ENCODE assay signal across 8 cellular contexts in genomic region chr19:10194500-10195198, GRCh38. TPM values are rescaled to one million over a fixed set of nuclear protein-coding genes. Genes with fewer than 3 reads are reported as not detected.
DNase-seq lines count a peak whose midpoint lies in the region; ATAC-seq and TF ChIP-seq lines count a peak whose summit lies in the region.

TSS of gene DNMT1 (minus strand) at chr19:10194953. CDS start at chr19:10194899, 54 bp downstream.

- H3K9me3 ChIP-seq in suprapubic skin: no peaks in the 10 kb centered on the region

- H3K36me3 Mint-ChIP-seq in HFFc6 (ENCODE audit: low read depth): peaks cover 12% of the 10 kb centered on the region
- H3K36me3 Mint-ChIP-seq in activated naive CD4-positive, alpha-beta T cell treated with anti-CD3 and anti-CD28 coated beads, Interleukin-2, amount 50 U/mL, for 24 hours: peaks cover 11% of the 10 kb centered on the region

- H3K4me1 Mint-ChIP-seq in HFFc6 (ENCODE audit: low read depth): peaks cover 30% of the 10 kb centered on the region
- peaks cover 39% of the 10 kb centered on the region for H3K4me1 Mint-ChIP-seq in activated naive CD4-positive, alpha-beta T cell treated with anti-CD3 and anti-CD28 coated beads, Interleukin-2, amount 50 U/mL, for 24 hours

- peaks cover 33% of the 10 kb centered on the region for H3K4me1 ChIP-seq in suprapubic skin

- H3K27me3 Mint-ChIP-seq in HFFc6 (ENCODE audit: insufficient read depth): peaks cover 2% of the 10 kb centered on the region
- H3K27me3 Mint-ChIP-seq in activated naive CD4-positive, alpha-beta T cell treated with anti-CD3 and anti-CD28 coated beads, Interleukin-2, amount 50 U/mL, for 24 hours: no peaks in the 10 kb centered on the region

- peak within 1 kb of the TSS; percentile 94 for H3K4me3 Mint-ChIP-seq in HFFc6
- peak within 1 kb of the TSS; percentile 98 for H3K4me3 Mint-ChIP-seq in activated naive CD4-positive, alpha-beta T cell treated with anti-CD3 and anti-CD28 coated beads, Interleukin-2, amount 50 U/mL, for 24 hours

- under 1% methylated on average over 18 of the region's 71 CpGs for WGBS in suprapubic skin

- no peaks in the 10 kb centered on the region for H3K9me3 Mint-ChIP-seq in HFFc6
- H3K9me3 Mint-ChIP-seq in activated naive CD4-positive, alpha-beta T cell treated with anti-CD3 and anti-CD28 coated beads, Interleukin-2, amount 50 U/mL, for 24 hours: no peaks in the 10 kb centered on the region

- ATAC-seq in SK-N-SH treated with all-trans-retinoic acid at 6 μM for 48 hours: peak; percentile 96

- H3K27ac ChIP-seq in suprapubic skin: peak within 1 kb of the TSS; percentile 85

- no peak for TF ChIP-seq CTCF in HFFc6 (IDR thresholded peaks at IDR 0.05)
- TF ChIP-seq CTCF in suprapubic skin (IDR thresholded peaks at IDR 0.05): no peak

- TF ChIP-seq POLR2A in suprapubic skin (IDR thresholded peaks at IDR 0.05): peak in 1 of 2 donors; percentile 41

- no peak for TF ChIP-seq EP300 in suprapubic skin (IDR thresholded peaks at IDR 0.05)

- H3K27me3 ChIP-seq in suprapubic skin: no peaks in the 10 kb centered on the region

- DNase-seq in GM04503 (ENCODE audit: low read depth): peak; percentile 68
- DNase-seq in HFFc6: peak; percentile 95
- peak; percentile 97 for DNase-seq in NCI-H1092 treated with DMSO at 0.1 percent for 48 hours (lab: John Stamatoyannopoulos, UW)
- DNase-seq in glomerular endothelial cell (ENCODE audit: extremely low read depth, low read depth, low spot score): peak; percentile 64
- DNase-seq in occipital lobe (lab: John Stamatoyannopoulos, UW): peak; percentile 94
- peak; percentile 97 to 98 for DNase-seq in suprapubic skin (ENCODE audit: low spot score in 2 of 2)

- H3K36me3 ChIP-seq in suprapubic skin: no peaks in the 10 kb centered on the region

- H3K4me3 ChIP-seq in suprapubic skin: peak within 1 kb of the TSS; percentile 65

- peak within 1 kb of the TSS; percentile 91 for H3K27ac Mint-ChIP-seq in HFFc6
- H3K27ac Mint-ChIP-seq in activated naive CD4-positive, alpha-beta T cell treated with anti-CD3 and anti-CD28 coated beads, Interleukin-2, amount 50 U/mL, for 24 hours: peak within 1 kb of the TSS; percentile 96

TF ChIP-seq in SK-N-SH treated with all-trans-retinoic acid at 6 μM for 48 hours, 23 proteins besides CTCF, POLR2A, EP300 and RAD21:
- TF ChIP-seq, protein P1, sequence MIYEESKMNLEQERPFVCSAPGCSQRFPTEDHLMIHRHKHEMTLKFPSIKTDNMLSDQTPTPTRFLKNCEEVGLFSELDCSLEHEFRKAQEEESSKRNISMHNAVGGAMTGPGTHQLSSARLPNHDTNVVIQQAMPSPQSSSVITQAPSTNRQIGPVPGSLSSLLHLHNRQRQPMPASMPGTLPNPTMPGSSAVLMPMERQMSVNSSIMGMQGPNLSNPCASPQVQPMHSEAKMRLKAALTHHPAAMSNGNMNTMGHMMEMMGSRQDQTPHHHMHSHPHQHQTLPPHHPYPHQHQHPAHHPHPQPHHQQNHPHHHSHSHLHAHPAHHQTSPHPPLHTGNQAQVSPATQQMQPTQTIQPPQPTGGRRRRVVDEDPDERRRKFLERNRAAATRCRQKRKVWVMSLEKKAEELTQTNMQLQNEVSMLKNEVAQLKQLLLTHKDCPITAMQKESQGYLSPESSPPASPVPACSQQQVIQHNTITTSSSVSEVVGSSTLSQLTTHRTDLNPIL (CRISPR knock-in tag; IDR thresholded peaks at IDR 0.05; ENCODE audit: low read depth): no peak
- TF ChIP-seq ESRRG (CRISPR knock-in tag; IDR thresholded peaks at IDR 0.05) (no peak), ARNTL (CRISPR knock-in tag; IDR thresholded peaks at IDR 0.05; ENCODE audit: borderline replicate concordance, low read depth) (no peak), TOX (CRISPR knock-in tag; IDR thresholded peaks at IDR 0.05; ENCODE audit: borderline replicate concordance) (no peak), SNAI2 (CRISPR knock-in tag; IDR thresholded peaks at IDR 0.05) (no peak), TSHZ2 (CRISPR knock-in tag; IDR thresholded peaks at IDR 0.05) (no peak), ISL1 (CRISPR knock-in tag; IDR thresholded peaks at IDR 0.05) (no peak), ZFP3 (CRISPR knock-in tag; IDR thresholded peaks at IDR 0.05) (no peak), ZNF70 (CRISPR knock-in tag; IDR thresholded peaks at IDR 0.05) (no peak), ZNF8 (CRISPR knock-in tag; IDR thresholded peaks at IDR 0.05) (no peak), TCF4 (CRISPR knock-in tag; IDR thresholded peaks at IDR 0.05; ENCODE audit: borderline replicate concordance) (no peak), CSDC2 (CRISPR knock-in tag; IDR thresholded peaks at IDR 0.05) (no peak), RARB (CRISPR knock-in tag; IDR thresholded peaks at IDR 0.05) (no peak)
- TF ChIP-seq, protein P2, sequence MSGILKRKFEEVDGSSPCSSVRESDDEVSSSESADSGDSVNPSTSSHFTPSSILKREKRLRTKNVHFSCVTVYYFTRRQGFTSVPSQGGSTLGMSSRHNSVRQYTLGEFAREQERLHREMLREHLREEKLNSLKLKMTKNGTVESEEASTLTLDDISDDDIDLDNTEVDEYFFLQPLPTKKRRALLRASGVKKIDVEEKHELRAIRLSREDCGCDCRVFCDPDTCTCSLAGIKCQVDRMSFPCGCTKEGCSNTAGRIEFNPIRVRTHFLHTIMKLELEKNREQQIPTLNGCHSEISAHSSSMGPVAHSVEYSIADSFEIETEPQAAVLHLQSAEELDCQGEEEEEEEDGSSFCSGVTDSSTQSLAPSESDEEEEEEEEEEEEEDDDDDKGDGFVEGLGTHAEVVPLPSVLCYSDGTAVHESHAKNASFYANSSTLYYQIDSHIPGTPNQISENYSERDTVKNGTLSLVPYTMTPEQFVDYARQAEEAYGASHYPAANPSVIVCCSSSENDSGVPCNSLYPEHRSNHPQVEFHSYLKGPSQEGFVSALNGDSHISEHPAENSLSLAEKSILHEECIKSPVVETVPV (CRISPR knock-in tag; IDR thresholded peaks at IDR 0.05): no peak
- TF ChIP-seq, protein P3, sequence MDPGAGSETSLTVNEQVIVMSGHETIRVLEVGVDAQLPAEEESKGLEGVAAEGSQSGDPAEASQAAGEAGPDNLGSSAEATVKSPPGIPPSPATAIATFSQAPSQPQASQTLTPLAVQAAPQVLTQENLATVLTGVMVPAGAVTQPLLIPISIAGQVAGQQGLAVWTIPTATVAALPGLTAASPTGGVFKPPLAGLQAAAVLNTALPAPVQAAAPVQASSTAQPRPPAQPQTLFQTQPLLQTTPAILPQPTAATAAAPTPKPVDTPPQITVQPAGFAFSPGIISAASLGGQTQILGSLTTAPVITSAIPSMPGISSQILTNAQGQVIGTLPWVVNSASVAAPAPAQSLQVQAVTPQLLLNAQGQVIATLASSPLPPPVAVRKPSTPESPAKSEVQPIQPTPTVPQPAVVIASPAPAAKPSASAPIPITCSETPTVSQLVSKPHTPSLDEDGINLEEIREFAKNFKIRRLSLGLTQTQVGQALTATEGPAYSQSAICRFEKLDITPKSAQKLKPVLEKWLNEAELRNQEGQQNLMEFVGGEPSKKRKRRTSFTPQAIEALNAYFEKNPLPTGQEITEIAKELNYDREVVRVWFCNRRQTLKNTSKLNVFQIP (CRISPR knock-in tag; IDR thresholded peaks at IDR 0.05; ENCODE audit: borderline replicate concordance, low read depth): no peak

RNA-seq across cellular contexts. Expression of gene DNMT1, which starts in this region (rescaled TPM):
- 100 to 1,000 TPM in 5 of 6 experiments, 10 to 100 TPM in 1; 74.5 to 135 (median 125) TPM for total RNA-seq in HFFc6 (2021; fragmentation: NEBNext Ultra II Directional; extraction: Animal tissue kit (Norgen Biotek cat#: 25700))
- 40.0 and 83.9 TPM in 2 replicates for total RNA-seq in glomerular endothelial cell
- 21.4 TPM for total RNA-seq in occipital lobe
- 10 to 100 TPM; 36.1 to 54.4 (median 44.2) TPM for total RNA-seq in suprapubic skin

Comparison
In these comparisons a context has a peak if more than half of its experiments do, and no peak if none do; other contexts are left out.
1. Peak in every context shown above with its lines: DNase-seq, ATAC-seq, H3K4me3 ChIP-seq and H3K27ac ChIP-seq.